In the genomic region with DNA sequence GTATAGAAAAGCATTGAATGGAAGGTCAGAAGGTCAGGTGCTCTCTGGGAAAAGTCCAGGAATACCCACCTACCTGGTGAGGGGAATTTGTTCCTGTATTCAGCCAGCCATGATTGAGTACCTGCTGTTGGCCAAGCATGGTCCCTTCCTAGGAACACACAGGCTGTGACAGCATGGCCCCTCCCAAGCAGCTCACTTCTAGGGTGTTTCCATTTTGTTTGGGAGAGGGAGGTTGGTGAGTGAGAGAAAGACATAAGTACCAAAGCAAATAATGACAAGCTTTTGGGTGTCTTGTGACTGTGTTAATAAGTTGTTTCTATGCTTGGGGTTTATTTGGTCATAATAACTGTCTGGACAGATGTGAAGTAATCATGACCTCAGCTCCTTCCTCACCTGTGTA, we compare ENCODE assay signal across 1 cellular context.
TF ChIP-seq lines count a peak whose summit lies in the region.

No MANE protein-coding gene starts in this region.

TF ChIP-seq in GM12878, 131 proteins besides CTCF, POLR2A, EP300 and RAD21 (continued from another document):
- TF ChIP-seq, protein P1, sequence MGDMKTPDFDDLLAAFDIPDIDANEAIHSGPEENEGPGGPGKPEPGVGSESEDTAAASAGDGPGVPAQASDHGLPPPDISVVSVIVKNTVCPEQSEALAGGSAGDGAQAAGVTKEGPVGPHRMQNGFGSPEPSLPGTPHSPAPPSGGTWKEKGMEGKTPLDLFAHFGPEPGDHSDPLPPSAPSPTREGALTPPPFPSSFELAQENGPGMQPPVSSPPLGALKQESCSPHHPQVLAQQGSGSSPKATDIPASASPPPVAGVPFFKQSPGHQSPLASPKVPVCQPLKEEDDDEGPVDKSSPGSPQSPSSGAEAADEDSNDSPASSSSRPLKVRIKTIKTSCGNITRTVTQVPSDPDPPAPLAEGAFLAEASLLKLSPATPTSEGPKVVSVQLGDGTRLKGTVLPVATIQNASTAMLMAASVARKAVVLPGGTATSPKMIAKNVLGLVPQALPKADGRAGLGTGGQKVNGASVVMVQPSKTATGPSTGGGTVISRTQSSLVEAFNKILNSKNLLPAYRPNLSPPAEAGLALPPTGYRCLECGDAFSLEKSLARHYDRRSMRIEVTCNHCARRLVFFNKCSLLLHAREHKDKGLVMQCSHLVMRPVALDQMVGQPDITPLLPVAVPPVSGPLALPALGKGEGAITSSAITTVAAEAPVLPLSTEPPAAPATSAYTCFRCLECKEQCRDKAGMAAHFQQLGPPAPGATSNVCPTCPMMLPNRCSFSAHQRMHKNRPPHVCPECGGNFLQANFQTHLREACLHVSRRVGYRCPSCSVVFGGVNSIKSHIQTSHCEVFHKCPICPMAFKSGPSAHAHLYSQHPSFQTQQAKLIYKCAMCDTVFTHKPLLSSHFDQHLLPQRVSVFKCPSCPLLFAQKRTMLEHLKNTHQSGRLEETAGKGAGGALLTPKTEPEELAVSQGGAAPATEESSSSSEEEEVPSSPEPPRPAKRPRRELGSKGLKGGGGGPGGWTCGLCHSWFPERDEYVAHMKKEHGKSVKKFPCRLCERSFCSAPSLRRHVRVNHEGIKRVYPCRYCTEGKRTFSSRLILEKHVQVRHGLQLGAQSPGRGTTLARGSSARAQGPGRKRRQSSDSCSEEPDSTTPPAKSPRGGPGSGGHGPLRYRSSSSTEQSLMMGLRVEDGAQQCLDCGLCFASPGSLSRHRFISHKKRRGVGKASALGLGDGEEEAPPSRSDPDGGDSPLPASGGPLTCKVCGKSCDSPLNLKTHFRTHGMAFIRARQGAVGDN (IDR thresholded peaks at IDR 0.05), result no peak
- no peak for TF ChIP-seq SP1 (IDR thresholded peaks at IDR 0.05; ENCODE audit: low read depth, low read length)
